In genomic region chr3:83513677-83514076, GRCh38 we compare ENCODE assay signal across 23 cellular contexts.
"Had no signal": no experiment of that assay in that cellular context is flagged by ENCODE, and none has a peak within 500 bp of the region (broad histone marks: within the 10 kb centered on the region; RNA-seq: fewer than 3 reads in every experiment).

No MANE protein-coding gene starts in this region.

- H3K36me3 ChIP-seq: esophagus squamous epithelium, gastroesophageal sphincter, neutrophil, spleen, stomach, thoracic aorta, transverse colon had no signal

- H3K4me3 ChIP-seq: esophagus squamous epithelium, gastroesophageal sphincter, lung, spleen, stomach, thoracic aorta, transverse colon had no signal

- H3K9me3 ChIP-seq: esophagus squamous epithelium, gastroesophageal sphincter, neutrophil, stomach, thoracic aorta, transverse colon had no signal

- DNase-seq: cerebellar nuclear complex; dermis blood vessel endothelial cell; esophagus squamous epithelium; foreskin fibroblast; glutamatergic neuron; immature natural killer cell; left cardiac atrium; left ventricle myocardium superior; naive thymus-derived CD4-positive, alpha-beta T cell; nephron progenitor cell; posterior cingulate gyrus; spleen; stimulated activated CD4-positive, alpha-beta T cell treated with anti-CD3 and anti-CD28 coated beads, Interleukin-15, amount 100 ng/mL, for 24 hours; stimulated activated CD4-positive, alpha-beta T cell treated with anti-CD3 and anti-CD28 coated beads, Interleukin-1b, Interleukin-23, amount 100 ng/mL, for 48 hours; stimulated activated CD4-positive, alpha-beta T cell treated with anti-CD3 and anti-CD28 coated beads, Interleukin-4, amount 100 ng/mL, for 24 hours; stimulated activated naive B cell treated with anti-CD40 and anti-IgM and Interleukin-4, amounts not matched to agents 10 μg/mL and 1 μg/mL and 100 μg/mL, for 72 hours; stomach; substantia nigra; transverse colon had no signal

- H3K27me3 ChIP-seq: esophagus squamous epithelium, gastroesophageal sphincter, neutrophil, spleen, stomach, transverse colon had no signal

- H3K4me1 ChIP-seq: esophagus squamous epithelium, gastroesophageal sphincter, spleen, stomach, transverse colon had no signal

- H3K27ac ChIP-seq: esophagus squamous epithelium, gastroesophageal sphincter, neutrophil, spleen, stomach, thoracic aorta, transverse colon had no signal
